In the genomic region with DNA sequence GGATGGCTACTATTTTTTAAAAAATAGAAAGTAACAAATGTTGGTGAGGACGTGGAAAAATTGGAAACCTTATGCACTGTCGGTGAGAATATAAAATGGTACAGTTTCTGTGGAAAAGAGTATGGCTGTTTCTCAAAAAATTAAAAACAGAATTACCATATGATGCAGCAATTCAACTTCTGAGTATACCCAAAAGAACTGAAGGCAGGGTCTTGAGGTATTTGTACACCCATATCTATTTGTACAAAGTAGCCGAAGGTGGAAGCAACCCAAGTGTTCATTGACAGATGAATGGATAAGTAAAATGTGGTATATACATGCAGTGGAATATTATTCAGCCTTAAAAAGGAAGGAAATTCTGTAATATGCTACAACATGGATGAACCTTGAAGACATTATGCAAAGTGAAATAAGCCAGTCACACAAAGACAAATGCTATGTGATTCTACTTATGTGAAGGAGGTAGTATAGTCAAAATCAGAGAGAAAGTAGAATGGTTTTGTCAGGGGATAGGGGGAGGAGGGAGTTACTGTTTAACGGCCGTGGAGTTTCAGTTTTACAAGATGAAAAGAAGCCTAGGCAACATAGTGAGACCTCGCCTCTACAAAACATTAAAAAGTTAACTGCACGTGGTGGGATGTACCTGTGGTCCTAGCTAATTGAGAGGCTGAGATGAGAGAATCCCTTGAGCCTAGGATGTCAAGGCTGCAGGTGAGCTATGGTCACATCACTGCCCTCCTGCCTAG, we compare ENCODE assay signal across 16 cellular contexts. TPM values are rescaled to one million over a fixed set of nuclear protein-coding genes. Genes with fewer than 3 reads are reported as not detected.
DNase-seq lines count a peak whose midpoint lies in the region; ATAC-seq and TF ChIP-seq lines count a peak whose summit lies in the region.
"Had no signal": no experiment of that assay in that cellular context is flagged by ENCODE, and none has a peak within 500 bp of the region (broad histone marks: within the 10 kb centered on the region; RNA-seq: fewer than 3 reads in every experiment).

No MANE protein-coding gene starts in this region.

- H3K27me3 ChIP-seq in CD4-positive, alpha-beta memory T cell (ENCODE audit: insufficient read depth, low read length) = no peaks in the 10 kb centered on the region
- H3K27me3 ChIP-seq in neural progenitor cell = no peaks in the 10 kb centered on the region

- intact Hi-C loops in CD4-positive, alpha-beta memory T cell (cut with micrococcal nuclease) = no loop called here

- H3K36me3 Mint-ChIP-seq in CD4-positive, alpha-beta memory T cell = peaks cover 6 to 20% of the 10 kb centered on the region in 2 donors
- peaks cover 28% of the 10 kb centered on the region for H3K36me3 Mint-ChIP-seq in neural progenitor cell

- peaks cover 0 to 9% (median 6%) of the 10 kb centered on the region in 4 donors for H3K4me1 Mint-ChIP-seq in CD4-positive, alpha-beta memory T cell
- no peaks in the 10 kb centered on the region for H3K4me1 Mint-ChIP-seq in neural progenitor cell
- H3K4me1 Mint-ChIP-seq: nephron had no signal

- POLR2A ChIA-PET in CD4-positive, alpha-beta memory T cell (lab: Charles Lee; ENCODE audit: partially characterized antibody) = interaction anchor here (0.7 kb wide), 1 partner anchor 9 kb away, joined by 3 read pairs; no protein-coding TSS in a partner anchor

- no peaks in the 10 kb centered on the region for H3K36me3 ChIP-seq in CD4-positive, alpha-beta memory T cell (ENCODE audit: insufficient read depth, low read length)
- no peaks in the 10 kb centered on the region for H3K36me3 ChIP-seq in neural progenitor cell

- CTCF ChIA-PET in CD4-positive, alpha-beta memory T cell (lab: Charles Lee; ENCODE audit: partially characterized antibody) = no interaction called here

- no peaks in the 10 kb centered on the region for H4K20me1 ChIP-seq in neural progenitor cell (ENCODE audit: low read depth)

- H3K27ac ChIP-seq in CD4-positive, alpha-beta memory T cell (ENCODE audit: low read depth, low read length) = no peak overlapping the region
- H3K27ac ChIP-seq in neural progenitor cell = no peak overlapping the region
- H3K27ac ChIP-seq: HL-60 had no signal

- no peaks in the 10 kb centered on the region for H3F3A ChIP-seq in neural progenitor cell (ENCODE audit: low read depth)

- ATAC-seq in GM19025 (IDR thresholded peaks at IDR 0.05; ENCODE audit: low read depth, unreplicated experiment) = peak; percentile 94
- peak; percentile 92 for ATAC-seq in HG02588 (IDR thresholded peaks at IDR 0.05; ENCODE audit: unreplicated experiment)
- ATAC-seq in HG03175 (IDR thresholded peaks at IDR 0.05; ENCODE audit: unreplicated experiment) = peak; percentile 84
- ATAC-seq in HG02884 (IDR thresholded peaks at IDR 0.05; ENCODE audit: unreplicated experiment) = no peak
- ATAC-seq in HG03280 (IDR thresholded peaks at IDR 0.05; ENCODE audit: unreplicated experiment) = no peak

- no peaks in the 10 kb centered on the region for H3K79me2 ChIP-seq in neural progenitor cell (ENCODE audit: low read depth)

- no peak for TF ChIP-seq CTCF in neural progenitor cell (IDR thresholded peaks at IDR 0.05)

- H3K9me3 Mint-ChIP-seq in CD4-positive, alpha-beta memory T cell = peaks cover 2 to 11% (median 6%) of the 10 kb centered on the region in 8 donors
- H3K9me3 Mint-ChIP-seq in neural progenitor cell = peaks cover 20% of the 10 kb centered on the region

- no peak overlapping the region for H3K9ac ChIP-seq in neural progenitor cell

- H3K27ac Mint-ChIP-seq in CD4-positive, alpha-beta memory T cell = peak overlapping the region in 4 of 7 donors; percentile 5 to 72 (median 60)
- H3K27ac Mint-ChIP-seq in neural progenitor cell = no peak overlapping the region
- H3K27ac Mint-ChIP-seq: nephron had no signal

- no peak overlapping the region for H3K4me3 ChIP-seq in CD4-positive, alpha-beta memory T cell (ENCODE audit: low read length in 2 of 2)
- no peak overlapping the region for H3K4me3 ChIP-seq in neural progenitor cell
- H3K4me3 ChIP-seq: lung had no signal

- no peak overlapping the region for H3K4me3 Mint-ChIP-seq in CD4-positive, alpha-beta memory T cell
- H3K4me3 Mint-ChIP-seq in neural progenitor cell = no peak overlapping the region
- H3K4me3 Mint-ChIP-seq: nephron had no signal

- no peak for DNase-seq in CD4-positive, alpha-beta memory T cell
- DNase-seq in NCI-H2196 (lab: John Stamatoyannopoulos, UW; ENCODE audit: unreplicated experiment) (no peak), neural progenitor cell (ENCODE audit: low spot score) (no peak)
- DNase-seq: activated CD4-positive, alpha-beta T cell treated with anti-CD3 and anti-CD28 coated beads for 4 hours; activated effector memory CD4-positive, alpha-beta T cell treated with anti-CD3 and anti-CD28 coated beads, Interleukin-2, amount 50 U/mL, for 16 hours; Karpas-422; NCI-H1436 treated with DMSO at 0.1 percent for 48 hours; NCI-H524 had no signal

- H3K4me2 ChIP-seq in neural progenitor cell = no peak overlapping the region

- H3K9me3 ChIP-seq in CD4-positive, alpha-beta memory T cell (ENCODE audit: control insufficient read depth in 1 of 2, low read length in 2 of 2) = no peaks in the 10 kb centered on the region
- H3K9me3 ChIP-seq in neural progenitor cell (ENCODE audit: low read depth) = no peaks in the 10 kb centered on the region

- no peaks in the 10 kb centered on the region for H3K4me1 ChIP-seq in CD4-positive, alpha-beta memory T cell (ENCODE audit: insufficient read depth, low read length)
- H3K4me1 ChIP-seq in neural progenitor cell = no peaks in the 10 kb centered on the region

- no peaks in the 10 kb centered on the region for H3K27me3 Mint-ChIP-seq in CD4-positive, alpha-beta memory T cell
- no peaks in the 10 kb centered on the region for H3K27me3 Mint-ChIP-seq in neural progenitor cell (ENCODE audit: insufficient read depth, low read depth)

- no peak overlapping the region for H2AFZ ChIP-seq in neural progenitor cell (replicated peaks)

RNA-seq across cellular contexts. Expression of a gene that starts 38.4 kb away (rescaled TPM):
- total RNA-seq in CD4-positive, alpha-beta memory T cell = 100 to 1,000 TPM in 1 of 2 experiments, 10 to 100 TPM in 1; 92.6 to 104 TPM
- polyA plus RNA-seq in CD4-positive, alpha-beta memory T cell = 100 to 1,000 TPM; 139 to 146 TPM
- total RNA-seq in neural progenitor cell (ENCODE audit: low replicate concordance) = 418 and 516 TPM in 2 replicates

Comparison
In these comparisons a context has a peak if more than half of its experiments do, and no peak if none do; other contexts are left out.
1. ATAC-seq: peak in GM19025 (single experiment), HG02588 (single experiment) and HG03175 (single experiment); none in HG02884 (single experiment) and HG03280 (single experiment).